Comparison of ENCODE assay signal across 2 cellular contexts in genomic region chr9:114156658-114157421, GRCh38.
TF ChIP-seq lines count a peak whose summit lies in the region.

No MANE protein-coding gene starts in this region.

TF ChIP-seq in HEK293, 187 proteins besides CTCF, POLR2A, EP300 and RAD21 (continued from another document and continues in another):
- TF ChIP-seq PATZ1 (tag by site-specific recombination; IDR thresholded peaks at IDR 0.05) (0 out of 2 replicates have a peak, but pooled peaks have one; percentile 26), ZNF214 (tag by site-specific recombination; IDR thresholded peaks at IDR 0.05; ENCODE audit: borderline replicate concordance) (no peak), ZNF664 (tag by site-specific recombination; IDR thresholded peaks at IDR 0.05) (no peak), ZNF660 (tag by site-specific recombination; IDR thresholded peaks at IDR 0.05) (no peak), ZNF174 (tag by site-specific recombination; IDR thresholded peaks at IDR 0.05) (no peak), ZIC2 (tag by site-specific recombination; IDR thresholded peaks at IDR 0.05) (peak; percentile 50; the same call in 1 of the 2 replicates), ZNF785 (tag by site-specific recombination; IDR thresholded peaks at IDR 0.05) (no peak), ZNF394 (tag by site-specific recombination; IDR thresholded peaks at IDR 0.05; ENCODE audit: borderline replicate concordance) (no peak), ZNF274 (IDR thresholded peaks at IDR 0.05; ENCODE audit: low read length) (no peak), ZNF274 (tag by site-specific recombination; IDR thresholded peaks at IDR 0.05; ENCODE audit: borderline replicate concordance) (no peak), ZNF10 (tag by site-specific recombination; IDR thresholded peaks at IDR 0.05) (no peak), ZNF555 (tag by site-specific recombination; conservative IDR thresholded peaks at IDR 0.05) (no peak), ZNF701 (tag by site-specific recombination; IDR thresholded peaks at IDR 0.05) (no peak), GLI4 (tag by site-specific recombination; IDR thresholded peaks at IDR 0.05) (no peak), ZXDB (tag by site-specific recombination; IDR thresholded peaks at IDR 0.05) (no peak), ZNF391 (tag by site-specific recombination; IDR thresholded peaks at IDR 0.05; ENCODE audit: borderline replicate concordance, low read depth) (no peak), ZNF398 (tag by site-specific recombination; IDR thresholded peaks at IDR 0.05) (0 out of 2 replicates have a peak, but pooled peaks have one; percentile 5), ZNF561 (tag by site-specific recombination; IDR thresholded peaks at IDR 0.05; ENCODE audit: borderline replicate concordance) (no peak), ZNF114 (tag by site-specific recombination; IDR thresholded peaks at IDR 0.05) (no peak), SETDB1 (IDR thresholded peaks at IDR 0.05; ENCODE audit: insufficient read length, low read length) (no peak), ZSCAN4 (tag by site-specific recombination; IDR thresholded peaks at IDR 0.05) (peak; percentile 41; the same call in 1 of the 2 replicates), HOXD13 (CRISPR knock-in tag; IDR thresholded peaks at IDR 0.05; ENCODE audit: borderline replicate concordance) (no peak), ZFP41 (tag by site-specific recombination; IDR thresholded peaks at IDR 0.05; ENCODE audit: borderline replicate concordance) (no peak), ZFP69B (tag by site-specific recombination; IDR thresholded peaks at IDR 0.05) (0 out of 2 replicates have a peak, but pooled peaks have one; percentile 68), PRDM1 (tag by site-specific recombination; IDR thresholded peaks at IDR 0.05) (peak; percentile 76), ZBTB44 (tag by site-specific recombination; IDR thresholded peaks at IDR 0.05) (no peak)

TF ChIP-seq in WTC11, 78 proteins besides CTCF, POLR2A, EP300 and RAD21 (continued from another document):
- no peak for TF ChIP-seq MAX (CRISPR knock-in tag; IDR thresholded peaks at IDR 0.05)
- no peak for TF ChIP-seq ZNF671 (CRISPR knock-in tag; IDR thresholded peaks at IDR 0.05)
- no peak for TF ChIP-seq EMX1 (CRISPR knock-in tag; IDR thresholded peaks at IDR 0.05)
- no peak for TF ChIP-seq USF1 (CRISPR knock-in tag; IDR thresholded peaks at IDR 0.05)
- no peak for TF ChIP-seq TP53 (CRISPR knock-in tag; IDR thresholded peaks at IDR 0.05)
- TF ChIP-seq SMAD4 (CRISPR knock-in tag; IDR thresholded peaks at IDR 0.05): no peak
- TF ChIP-seq ZNF532 (CRISPR knock-in tag; IDR thresholded peaks at IDR 0.05; ENCODE audit: borderline replicate concordance): no peak
- TF ChIP-seq MXD4 (CRISPR knock-in tag; IDR thresholded peaks at IDR 0.05; ENCODE audit: borderline replicate concordance): no peak
TF ChIP-seq in WTC11: peak in this region for 0.
